ENCODE assay signal across 10 cellular contexts in the genomic region with DNA sequence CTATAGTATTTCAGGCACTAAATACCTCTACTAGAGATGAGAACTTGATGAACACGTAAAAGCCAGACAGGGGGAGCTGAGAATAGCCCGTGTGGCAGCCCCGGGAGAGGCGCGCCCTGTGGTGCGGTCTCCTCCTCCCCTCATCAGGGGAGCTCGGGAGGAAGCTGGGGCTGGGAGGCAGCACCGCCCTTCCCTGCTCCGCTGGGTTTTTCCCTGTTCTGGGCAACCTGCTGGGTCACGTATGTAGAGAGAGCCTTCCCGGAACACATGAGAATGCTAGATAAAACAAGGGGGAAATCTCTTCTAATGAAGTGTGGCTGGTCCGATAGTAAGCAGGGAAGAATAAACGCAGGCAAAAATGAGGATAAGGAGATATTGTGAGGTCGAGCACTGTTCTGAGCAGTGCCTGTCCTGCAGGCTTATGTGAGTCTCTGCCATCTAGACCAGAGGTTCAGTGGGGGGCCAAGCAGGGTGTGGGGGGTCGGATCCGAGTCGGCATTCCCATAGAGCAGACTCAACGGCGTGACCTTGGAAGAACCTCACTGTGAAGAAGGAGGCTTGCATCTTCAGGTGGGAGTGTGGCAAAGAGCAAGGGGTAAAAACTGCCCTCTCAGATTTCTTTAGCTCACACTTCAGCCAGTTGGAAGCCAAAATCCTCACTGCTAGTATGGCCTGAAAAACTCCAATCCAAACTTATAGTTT. TPM values are rescaled to one million over a fixed set of nuclear protein-coding genes. Genes with fewer than 3 reads are reported as not detected.
DNase-seq lines count a peak whose midpoint lies in the region; ATAC-seq, FAIRE-seq and TF ChIP-seq lines count a peak whose summit lies in the region.
"Had no signal": no experiment of that assay in that cellular context is flagged by ENCODE, and none has a peak within 500 bp of the region (broad histone marks: within the 10 kb centered on the region; RNA-seq: fewer than 3 reads in every experiment).

No MANE protein-coding gene starts in this region.

- peaks cover 15% of the 10 kb centered on the region for H3K4me1 Mint-ChIP-seq in Calu3 (ENCODE audit: low read depth, unreplicated experiment)
- peaks cover 6% of the 10 kb centered on the region for H3K4me1 Mint-ChIP-seq in mesothelial cell of epicardium

- no peak overlapping the region for H3K4me3 ChIP-seq in epithelial cell of esophagus (ENCODE audit: low read length)
- H3K4me3 ChIP-seq in small intestine (ENCODE audit: low read depth in 1 of 2, low read length in 2 of 2), result no peak overlapping the region
- H3K4me3 ChIP-seq: psoas muscle had no signal

- DNase-seq in Calu3, result peak; percentile 57
- peak; percentile 61 for DNase-seq in epithelial cell of esophagus (ENCODE audit: low read depth)
- no peak for DNase-seq in mesothelial cell of epicardium (ENCODE audit: low spot score in 2 of 2, unreplicated experiment in 2 of 2)
- no peak for DNase-seq in small intestine
- DNase-seq: brain microvascular endothelial cell, psoas muscle had no signal

- FAIRE-seq in small intestine (lab: Jason Lieb, UNC), result no peak

- intact Hi-C loops in Calu3 (cut with micrococcal nuclease; ENCODE audit: unreplicated experiment), result no loop called here

- H3K9me3 ChIP-seq in small intestine (ENCODE audit: control insufficient read depth, low read depth), result no peaks in the 10 kb centered on the region

- H3K27ac Mint-ChIP-seq in Calu3 (ENCODE audit: unreplicated experiment) (no peak overlapping the region), mesothelial cell of epicardium (no peak overlapping the region)

- TF ChIP-seq CTCF in Calu3 (IDR thresholded peaks at IDR 0.05; ENCODE audit: unreplicated experiment), result no peak
- no peak for TF ChIP-seq CTCF in epithelial cell of esophagus (IDR thresholded peaks at IDR 0.05; ENCODE audit: insufficient read depth, low read depth, low read length, missing control alignments)
- TF ChIP-seq CTCF in mesothelial cell of epicardium (IDR thresholded peaks at IDR 0.05; ENCODE audit: unreplicated experiment), result no peak

- H3K27ac ChIP-seq in small intestine (ENCODE audit: low read depth in 1 of 2, low read length in 1 of 2), result peak overlapping the region in 1 of 2 donors; percentile 1
- H3K27ac ChIP-seq: brain microvascular endothelial cell, psoas muscle had no signal

- no peaks in the 10 kb centered on the region for H3K36me3 ChIP-seq in small intestine (ENCODE audit: control insufficient read depth in 2 of 2, insufficient read depth in 2 of 2, low read length in 2 of 2)
- H3K36me3 ChIP-seq: brain microvascular endothelial cell had no signal

- no peaks in the 10 kb centered on the region for H3K4me1 ChIP-seq in small intestine (ENCODE audit: control insufficient read depth in 2 of 2, insufficient read depth in 1 of 2, low read depth in 1 of 2, low read length in 1 of 2)

- peaks cover 2 to 4% of the 10 kb centered on the region in 2 donors for H3K27me3 ChIP-seq in small intestine (ENCODE audit: control insufficient read depth in 2 of 2, insufficient read depth in 2 of 2, low read length in 2 of 2)
- H3K27me3 ChIP-seq: brain microvascular endothelial cell had no signal

- WGBS in small intestine, 3 donors, result 24 to 35% (median 29%) methylated on average over 19 of the region's 19 CpGs

- H3K4me3 Mint-ChIP-seq in Calu3 (ENCODE audit: low read depth, unreplicated experiment), result peak overlapping the region; percentile 35
- H3K4me3 Mint-ChIP-seq in mesothelial cell of epicardium, result peak overlapping the region; percentile 3

- CTCF ChIA-PET in Calu3 (lab: Charles Lee), result interaction anchor here (0.6 to 1.4 kb wide), 2 partner anchors 13 to 97 kb away, joined by 3 read pairs; no protein-coding TSS in a partner anchor

- H3K36me3 Mint-ChIP-seq in Calu3 (ENCODE audit: insufficient read depth, unreplicated experiment) (no peaks in the 10 kb centered on the region), mesothelial cell of epicardium (no peaks in the 10 kb centered on the region)

- no TSS peak for BruUV-seq in Calu3 (replicated peaks; lab: Mats Ljungman, UMichigan)

- H3K27me3 Mint-ChIP-seq in Calu3 (ENCODE audit: unreplicated experiment) (peaks cover 22% of the 10 kb centered on the region), mesothelial cell of epicardium (ENCODE audit: low read depth) (peaks cover 14% of the 10 kb centered on the region)

- ATAC-seq in HG03432 (IDR thresholded peaks at IDR 0.05; ENCODE audit: unreplicated experiment), result peak; percentile 73
- ATAC-seq in HG02981 (IDR thresholded peaks at IDR 0.05; ENCODE audit: unreplicated experiment), result no peak
- no peak for ATAC-seq in GM21529 (IDR thresholded peaks at IDR 0.05; ENCODE audit: unreplicated experiment)
- ATAC-seq in HG03571 (IDR thresholded peaks at IDR 0.05; ENCODE audit: unreplicated experiment), result no peak

- H3K9me3 Mint-ChIP-seq in Calu3 (ENCODE audit: low read depth, unreplicated experiment), result no peaks in the 10 kb centered on the region
- peaks cover 5% of the 10 kb centered on the region for H3K9me3 Mint-ChIP-seq in mesothelial cell of epicardium

RNA-seq across cellular contexts. Expression of a gene that starts 13.4 kb away (rescaled TPM):
- total RNA-seq in Calu3 (2022), result 25.8 and 41.3 TPM in 2 replicates
- total RNA-seq in mesothelial cell of epicardium, result 12.0 to 18.4 TPM (median 12.3 TPM) in 3 replicates
- 10 to 100 TPM in 1 of 3 donors, 1 to 10 TPM in 2; 3.1 to 21.9 (median 6.8) TPM for polyA plus RNA-seq in small intestine

RNA-seq across cellular contexts. Expression of a gene that starts 54.0 kb away (rescaled TPM):
- total RNA-seq in Calu3 (2022) (1.3 and 2.2 TPM in 2 replicates), mesothelial cell of epicardium (0.69 to 1.00 TPM (median 0.79 TPM) in 3 replicates)
- under 1 TPM in 1 of 3 donors, not detected in 2; 0.16 TPM for polyA plus RNA-seq in small intestine

Comparison
In these comparisons a context has a peak if more than half of its experiments do, and no peak if none do; other contexts are left out.
1. DNase-seq: peak in Calu3 (single experiment) and epithelial cell of esophagus (single experiment); none in mesothelial cell of epicardium (0 of 2) and small intestine (single experiment).